In genomic region chr1:24415334-24415909, GRCh38 we compare ENCODE assay signal across 8 cellular contexts. TPM values are rescaled to one million over a fixed set of nuclear protein-coding genes. Genes with fewer than 3 reads are reported as not detected.
DNase-seq lines count a peak whose midpoint lies in the region; ATAC-seq, FAIRE-seq and TF ChIP-seq lines count a peak whose summit lies in the region.

Gene NIPAL3, plus strand, starts transcription at chr1:24415802. Its CDS starts 3,746 bp downstream, at chr1:24419548.

- H3K4me1 ChIP-seq in pancreas (peaks cover 18 to 41% (median 36%) of the 10 kb centered on the region in 3 donors), tibial artery (peaks cover 0 to 28% (median 13%) of the 10 kb centered on the region in 4 donors)

- intact Hi-C loops in Right ventricle myocardium inferior (cut with DNase I), result loop anchor here (2.0 to 5.0 kb wide), 3 partner anchors 87 to 227 kb away; partner anchors contain the start of genes RCAN3 and SRRM1
- intact Hi-C loops in pancreas (cut with DNase I), result loop anchor here in 1 of 3 donors (10.0 kb wide), 1 partner anchor 219 kb away; no protein-coding TSS in a partner anchor
- intact Hi-C loops in tibial artery (cut with DNase I; ENCODE audit: low total_unique reads), result no loop called here

- POLR2A ChIA-PET in activated naive CD8-positive, alpha-beta T cell treated with anti-CD3 and anti-CD28 coated beads, Interleukin-2, amount 10 ng/mL, durations not matched to agents 7 days and 5 days (lab: Charles Lee), result interaction anchor here (0.8 to 9.1 kb wide), 13 partner anchors 22 to 456 kb away, joined by 3 to 203 read pairs (median 5); partner anchors contain the start of genes PNRC2 and RCAN3

- H3K27me3 ChIP-seq in SU-DHL-6 (ENCODE audit: low read length) (no peaks in the 10 kb centered on the region), pancreas (no peaks in the 10 kb centered on the region), tibial artery (peaks cover 0 to 15% of the 10 kb centered on the region in 2 donors)

- H3K4me1 Mint-ChIP-seq in activated naive CD8-positive, alpha-beta T cell treated with anti-CD3 and anti-CD28 coated beads, Interleukin-2, amount 10 ng/mL, durations not matched to agents 7 days and 5 days, result peaks cover 37% of the 10 kb centered on the region

- no peaks in the 10 kb centered on the region for H3K9me2 ChIP-seq in SU-DHL-6 (replicated peaks; ENCODE audit: insufficient read depth, low read length)

- H3K9me3 Mint-ChIP-seq in activated naive CD8-positive, alpha-beta T cell treated with anti-CD3 and anti-CD28 coated beads, Interleukin-2, amount 10 ng/mL, durations not matched to agents 7 days and 5 days, result no peaks in the 10 kb centered on the region

- peak within 1 kb of the TSS; percentile 72 for H2AFZ ChIP-seq in SU-DHL-6 (ENCODE audit: low read depth, low read length, severe bottlenecking)

- peak within 1 kb of the TSS; percentile 68 for H3K27ac ChIP-seq in SU-DHL-6 (ENCODE audit: low read depth, low read length)
- H3K27ac ChIP-seq in pancreas, result peak within 1 kb of the TSS; percentile 64 to 84 (median 74)
- no peak within 1 kb of the TSS for H3K27ac ChIP-seq in tibial artery

- TF ChIP-seq CTCF in GM12865 (IDR thresholded peaks at IDR 0.05; ENCODE audit: insufficient read depth, low read depth, low read length, missing control alignments) (peak; percentile 98), SU-DHL-6 (IDR thresholded peaks at IDR 0.05; ENCODE audit: insufficient read depth, low read length, poor library complexity, severe bottlenecking) (peak; percentile 49), pancreas (IDR thresholded peaks at IDR 0.05) (peak; percentile 85 to 93 (median 92)), tibial artery (IDR thresholded peaks at IDR 0.05) (peak; percentile 42 to 56)

- H3K4me3 Mint-ChIP-seq in activated naive CD8-positive, alpha-beta T cell treated with anti-CD3 and anti-CD28 coated beads, Interleukin-2, amount 10 ng/mL, durations not matched to agents 7 days and 5 days, result peak within 1 kb of the TSS; percentile 88

- peak within 1 kb of the TSS; percentile 79 for H3K4me2 ChIP-seq in SU-DHL-6 (ENCODE audit: low read depth, low read length, poor library complexity, severe bottlenecking)

- H3K36me3 Mint-ChIP-seq in activated naive CD8-positive, alpha-beta T cell treated with anti-CD3 and anti-CD28 coated beads, Interleukin-2, amount 10 ng/mL, durations not matched to agents 7 days and 5 days, result peaks cover 19% of the 10 kb centered on the region

- no peaks in the 10 kb centered on the region for H3K27me3 Mint-ChIP-seq in activated naive CD8-positive, alpha-beta T cell treated with anti-CD3 and anti-CD28 coated beads, Interleukin-2, amount 10 ng/mL, durations not matched to agents 7 days and 5 days

- peaks cover 29% of the 10 kb centered on the region; the same call in 1 of the 2 replicates for H3K79me2 ChIP-seq in SU-DHL-6 (ENCODE audit: insufficient read depth, low read length)

- 0 out of 2 replicates have a peak, but pooled peaks cover under 1% of the 10 kb centered on the region for H3K36me3 ChIP-seq in SU-DHL-6 (ENCODE audit: low read length)
- H3K36me3 ChIP-seq in pancreas, result peaks cover 0 to 11% (median 0%) of the 10 kb centered on the region in 3 donors
- H3K36me3 ChIP-seq in tibial artery, result no peaks in the 10 kb centered on the region

- 1 to 2% methylated on average over 28 of the region's 28 CpGs for WGBS in pancreas, 2 donors

- FAIRE-seq in pancreas (lab: Jason Lieb, UNC), result peak; percentile 20

- DNase-seq in GM12865 (ENCODE audit: low read depth) (peak; percentile 100), NCI-H1105 treated with DMSO at 0.1 percent for 48 hours (lab: John Stamatoyannopoulos, UW) (peak; percentile 100), Right ventricle myocardium inferior (ENCODE audit: missing footprints) (peak; percentile 97), pancreas (peak; percentile 93 to 99 (median 99)), tibial artery (peak; percentile 95)
- DNase-seq in activated naive CD8-positive, alpha-beta T cell treated with anti-CD3 and anti-CD28 coated beads, Interleukin-2, amount 10 ng/mL, durations not matched to agents 7 days and 5 days, result peak; percentile 92

- peak; percentile 96 for ATAC-seq in HG02678 (IDR thresholded peaks at IDR 0.05; ENCODE audit: unreplicated experiment)
- ATAC-seq in activated naive CD8-positive, alpha-beta T cell treated with anti-CD3 and anti-CD28 coated beads, Interleukin-2, amount 10 ng/mL, durations not matched to agents 7 days and 5 days (ENCODE audit: low read depth), result peak; percentile 96
- peak; percentile 94 for ATAC-seq in Right ventricle myocardium inferior
- peak; percentile 85 to 93 (median 89) for ATAC-seq in pancreas

- peak within 1 kb of the TSS; percentile 65 for H3K9ac ChIP-seq in SU-DHL-6 (ENCODE audit: low read length)

- no peaks in the 10 kb centered on the region for H3K9me3 ChIP-seq in SU-DHL-6 (ENCODE audit: insufficient read depth, low read length)
- no peaks in the 10 kb centered on the region for H3K9me3 ChIP-seq in pancreas
- no peaks in the 10 kb centered on the region for H3K9me3 ChIP-seq in tibial artery

- H4K20me1 ChIP-seq in SU-DHL-6 (ENCODE audit: low read depth, low read length), result no peaks in the 10 kb centered on the region

- H3K4me3 ChIP-seq in GM12865 (ENCODE audit: low read depth, low read length), result peak within 1 kb of the TSS; percentile 63
- peak within 1 kb of the TSS; percentile 83 for H3K4me3 ChIP-seq in SU-DHL-6 (ENCODE audit: insufficient read depth, low read length, poor library complexity, severe bottlenecking)
- peak within 1 kb of the TSS; percentile 44 to 77 (median 54) for H3K4me3 ChIP-seq in pancreas
- peak within 1 kb of the TSS; percentile 50 to 59 for H3K4me3 ChIP-seq in tibial artery

- H3F3A ChIP-seq in SU-DHL-6 (ENCODE audit: insufficient read depth), result peaks cover 22% of the 10 kb centered on the region

- H3K27ac Mint-ChIP-seq in activated naive CD8-positive, alpha-beta T cell treated with anti-CD3 and anti-CD28 coated beads, Interleukin-2, amount 10 ng/mL, durations not matched to agents 7 days and 5 days, result peak within 1 kb of the TSS; percentile 76

RNA-seq across cellular contexts. Expression of gene NIPAL3, which starts in this region (rescaled TPM):
- total RNA-seq in activated naive CD8-positive, alpha-beta T cell treated with anti-CD3 and anti-CD28 coated beads, Interleukin-2, amount 10 ng/mL, durations not matched to agents 7 days and 5 days, result 10 to 100 TPM; 54.1 to 55.1 TPM
- total RNA-seq in Right ventricle myocardium inferior, result 30.9 TPM
- 10 to 100 TPM; 16.1 to 25.4 (median 19.3) TPM for total RNA-seq in pancreas
- 1 to 10 TPM; 7.2 to 8.5 TPM for polyA plus RNA-seq in pancreas

Comparison
In these comparisons a context has a peak if more than half of its experiments do, and no peak if none do; other contexts are left out.
1. H3K27ac ChIP-seq: peak in SU-DHL-6 (single experiment) and pancreas (4 of 4); none in tibial artery (0 of 2).
2. Peak in every context shown above with its lines, with median percentiles within 50 percentile points of each other: DNase-seq, H3K4me3 ChIP-seq, CTCF ChIP-seq and ATAC-seq.